9 cellular contexts compared by ENCODE assay signal in genomic region chrX:51461053-51462050, GRCh38. TPM values are rescaled to one million over a fixed set of nuclear protein-coding genes. Genes with fewer than 3 reads are reported as not detected.
DNase-seq lines count a peak whose midpoint lies in the region; ATAC-seq and TF ChIP-seq lines count a peak whose summit lies in the region.
"Had no signal": no experiment of that assay in that cellular context is flagged by ENCODE, and none has a peak within 500 bp of the region (broad histone marks: within the 10 kb centered on the region; RNA-seq: fewer than 3 reads in every experiment).

No MANE protein-coding gene starts in this region.

- TF ChIP-seq CTCF in KMS-11 (conservative IDR thresholded peaks at IDR 0.05; ENCODE audit: low read depth, low read length) = peak; percentile 75
- TF ChIP-seq CTCF in activated CD8-positive, alpha-beta T cell treated with anti-CD3 and anti-CD28 coated beads for 36 hours (IDR thresholded peaks at IDR 0.05) = peak; percentile 74
- TF ChIP-seq CTCF in tibial nerve (IDR thresholded peaks at IDR 0.05) = peak; percentile 63 to 91 (median 65)

- CTCF ChIA-PET in activated CD8-positive, alpha-beta T cell treated with anti-CD3 and anti-CD28 coated beads for 36 hours (lab: Charles Lee) = interaction anchor here (0.6 to 4.6 kb wide), 17 partner anchors 9 to 397 kb away, joined by 3 to 69 read pairs (median 4); no protein-coding TSS in a partner anchor

- H3K9me3 Mint-ChIP-seq in activated CD8-positive, alpha-beta T cell treated with anti-CD3 and anti-CD28 coated beads for 36 hours = no peaks in the 10 kb centered on the region

- H2AFZ ChIP-seq in KMS-11 (ENCODE audit: low read depth) = no peak overlapping the region

- no peak for ATAC-seq in activated CD8-positive, alpha-beta T cell treated with anti-CD3 and anti-CD28 coated beads for 36 hours
- ATAC-seq in HG02678 (IDR thresholded peaks at IDR 0.05; ENCODE audit: unreplicated experiment) = no peak
- no peak for ATAC-seq in GM18873 (IDR thresholded peaks at IDR 0.05; ENCODE audit: low FRiP score, unreplicated experiment)

- H4K20me1 ChIP-seq in KMS-11 (ENCODE audit: insufficient read depth) = no peaks in the 10 kb centered on the region

- no peaks in the 10 kb centered on the region for H3K4me1 Mint-ChIP-seq in activated CD8-positive, alpha-beta T cell treated with anti-CD3 and anti-CD28 coated beads for 36 hours (ENCODE audit: low read depth)

- H3K79me2 ChIP-seq in KMS-11 (ENCODE audit: insufficient read depth, low read depth) = no peaks in the 10 kb centered on the region

- H3K27ac Mint-ChIP-seq in activated CD8-positive, alpha-beta T cell treated with anti-CD3 and anti-CD28 coated beads for 36 hours = no peak overlapping the region

- H3K36me3 Mint-ChIP-seq in activated CD8-positive, alpha-beta T cell treated with anti-CD3 and anti-CD28 coated beads for 36 hours (ENCODE audit: low read depth) = no peaks in the 10 kb centered on the region

- no peaks in the 10 kb centered on the region for H3K4me1 ChIP-seq in KMS-11 (ENCODE audit: low read depth, poor library complexity, severe bottlenecking)
- H3K4me1 ChIP-seq in tibial nerve = no peaks in the 10 kb centered on the region

- no peak overlapping the region for H3K4me2 ChIP-seq in KMS-11

- H3K36me3 ChIP-seq in KMS-11 (ENCODE audit: insufficient read depth) = no peaks in the 10 kb centered on the region
- no peaks in the 10 kb centered on the region for H3K36me3 ChIP-seq in tibial nerve

- H3K4me3 ChIP-seq in KMS-11 (IDR thresholded peaks at IDR 0.05; ENCODE audit: insufficient read depth, low read depth, low read length) = no peak overlapping the region
- no peak overlapping the region for H3K4me3 ChIP-seq in tibial nerve

- H3K4me3 Mint-ChIP-seq in activated CD8-positive, alpha-beta T cell treated with anti-CD3 and anti-CD28 coated beads for 36 hours = no peak overlapping the region

- intact Hi-C loops in activated CD8-positive, alpha-beta T cell treated with anti-CD3 and anti-CD28 coated beads for 36 hours (cut with micrococcal nuclease) = no loop called here

- no peaks in the 10 kb centered on the region for H3K27me3 Mint-ChIP-seq in activated CD8-positive, alpha-beta T cell treated with anti-CD3 and anti-CD28 coated beads for 36 hours

- no peak for TF ChIP-seq EP300 in tibial nerve (IDR thresholded peaks at IDR 0.05)

- DNase-seq in stimulated activated CD4-positive, alpha-beta T cell treated with anti-CD3 and anti-CD28 coated beads, Interleukin-15, amount 100 ng/mL, for 24 hours = peak; percentile 2
- no peak for DNase-seq in stimulated activated CD4-positive, alpha-beta T cell treated with anti-CD3 and anti-CD28 coated beads, Interleukin-2, amount 100 ng/mL, for 48 hours
- peak; percentile 7 for DNase-seq in activated CD8-positive, alpha-beta T cell treated with anti-CD3 and anti-CD28 coated beads for 36 hours
- DNase-seq in inferior parietal cortex (ENCODE audit: extremely low spot score) (peak; percentile 48), tibial nerve (ENCODE audit: low spot score in 2 of 2) (peak in 1 of 2 donors; percentile 39)

- H3K9ac ChIP-seq in KMS-11 = no peak overlapping the region

- no peak overlapping the region for H3K27ac ChIP-seq in KMS-11
- no peak overlapping the region for H3K27ac ChIP-seq in tibial nerve
- H3K27ac ChIP-seq: epithelial cell of prostate had no signal

- H3K9me3 ChIP-seq in tibial nerve = no peaks in the 10 kb centered on the region

- H3K27me3 ChIP-seq in KMS-11 (ENCODE audit: insufficient read depth, low read depth) (no peaks in the 10 kb centered on the region), tibial nerve (peaks cover 0 to 4% of the 10 kb centered on the region in 2 donors)

- TF ChIP-seq POLR2A in tibial nerve (IDR thresholded peaks at IDR 0.05) = no peak

- 42 to 52% methylated on average over 15 of the region's 15 CpGs for WGBS in tibial nerve, 2 donors

- POLR2A ChIA-PET in activated CD8-positive, alpha-beta T cell treated with anti-CD3 and anti-CD28 coated beads for 36 hours (lab: Charles Lee) = no interaction called here

RNA-seq across cellular contexts. Expression of gene NUDT11, which starts 35.0 kb away (rescaled TPM):
- 1 to 10 TPM; 1.8 to 2.5 TPM for total RNA-seq in activated CD8-positive, alpha-beta T cell treated with anti-CD3 and anti-CD28 coated beads for 36 hours
- 1 to 10 TPM in 3 of 4 donors, under 1 TPM in 1; 0.39 to 2.6 (median 1.8) TPM for total RNA-seq in tibial nerve

Comparison
In these comparisons a context has a peak if more than half of its experiments do, and no peak if none do; other contexts are left out.
1. DNase-seq: peak in stimulated activated CD4-positive, alpha-beta T cell treated with anti-CD3 and anti-CD28 coated beads, Interleukin-15, amount 100 ng/mL, for 24 hours (single experiment), activated CD8-positive, alpha-beta T cell treated with anti-CD3 and anti-CD28 coated beads for 36 hours (single experiment) and inferior parietal cortex (single experiment); none in stimulated activated CD4-positive, alpha-beta T cell treated with anti-CD3 and anti-CD28 coated beads, Interleukin-2, amount 100 ng/mL, for 48 hours (0 of 2).
2. Peak in every context shown above with its lines, with median percentiles within 50 percentile points of each other: CTCF ChIP-seq.